Comparison of ENCODE assay signal across 8 cellular contexts in genomic region chrX:54639346-54640102, GRCh38.
DNase-seq lines count a peak whose midpoint lies in the region; ATAC-seq and TF ChIP-seq lines count a peak whose summit lies in the region.

No MANE protein-coding gene starts in this region.

- peak; percentile 96 for ATAC-seq in HG02610 (IDR thresholded peaks at IDR 0.05; ENCODE audit: unreplicated experiment)

- TF ChIP-seq CTCF in GM10248 (IDR thresholded peaks at IDR 0.05; ENCODE audit: control extremely low read depth, extremely low read depth, low read depth, missing control alignments) (peak; percentile 43), suprapubic skin (IDR thresholded peaks at IDR 0.05) (peak; percentile 42 to 48)

- CTCF ChIA-PET in GM10248 (lab: Yijun Ruan, JAX) = interaction anchor here (0.7 to 1.7 kb wide), 11 partner anchors 10 to 361 kb away, joined by 3 to 8 read pairs (median 3); partner anchors contain the start of gene APEX2

- DNase-seq in GM10248 (ENCODE audit: extremely low spot score) = peak; percentile 82
- DNase-seq in NCI-H1048 (lab: John Stamatoyannopoulos, UW) = peak; percentile 89
- DNase-seq in SK-N-MC (ENCODE audit: low read depth, low spot score) = peak; percentile 69
- peak; percentile 94 for DNase-seq in globus pallidus (ENCODE audit: low spot score)
- DNase-seq in nucleus accumbens (lab: John Stamatoyannopoulos, UW) = peak; percentile 10 to 93 (median 85)
- peak; percentile 95 to 96 for DNase-seq in suprapubic skin (ENCODE audit: low spot score in 2 of 2)

- peaks cover 13% of the 10 kb centered on the region for H3K36me3 Mint-ChIP-seq in activated naive CD4-positive, alpha-beta T cell treated with anti-CD3 and anti-CD28 coated beads, Interleukin-2, amount 50 U/mL, for 24 hours

- H3K27me3 ChIP-seq in suprapubic skin = no peaks in the 10 kb centered on the region

- WGBS in suprapubic skin = 34% methylated on average over 47 of the region's 47 CpGs

- peaks cover 7% of the 10 kb centered on the region for H3K9me3 Mint-ChIP-seq in activated naive CD4-positive, alpha-beta T cell treated with anti-CD3 and anti-CD28 coated beads, Interleukin-2, amount 50 U/mL, for 24 hours

- peak overlapping the region; percentile 99 for H3K27ac Mint-ChIP-seq in activated naive CD4-positive, alpha-beta T cell treated with anti-CD3 and anti-CD28 coated beads, Interleukin-2, amount 50 U/mL, for 24 hours

- peak in 1 of 2 donors; percentile 46 for TF ChIP-seq POLR2A in suprapubic skin (IDR thresholded peaks at IDR 0.05)

- no peaks in the 10 kb centered on the region for H3K27me3 Mint-ChIP-seq in activated naive CD4-positive, alpha-beta T cell treated with anti-CD3 and anti-CD28 coated beads, Interleukin-2, amount 50 U/mL, for 24 hours

- H3K9ac ChIP-seq in SK-N-MC (ENCODE audit: insufficient read length) = peak overlapping the region; percentile 94

- no peaks in the 10 kb centered on the region for H3K36me3 ChIP-seq in SK-N-MC (ENCODE audit: insufficient read depth, low read length)
- H3K36me3 ChIP-seq in suprapubic skin = no peaks in the 10 kb centered on the region

- peaks cover 12% of the 10 kb centered on the region for H3K4me1 Mint-ChIP-seq in activated naive CD4-positive, alpha-beta T cell treated with anti-CD3 and anti-CD28 coated beads, Interleukin-2, amount 50 U/mL, for 24 hours

- no peak for TF ChIP-seq EP300 in suprapubic skin (IDR thresholded peaks at IDR 0.05)

- peak overlapping the region; percentile 85 for H3K4me3 ChIP-seq in SK-N-MC
- peak overlapping the region; percentile 45 for H3K4me3 ChIP-seq in suprapubic skin

- peak overlapping the region; percentile 98 for H3K27ac ChIP-seq in SK-N-MC
- peak overlapping the region; percentile 88 for H3K27ac ChIP-seq in suprapubic skin

- H3K4me3 Mint-ChIP-seq in activated naive CD4-positive, alpha-beta T cell treated with anti-CD3 and anti-CD28 coated beads, Interleukin-2, amount 50 U/mL, for 24 hours = peak overlapping the region; percentile 96

- H3K9me3 ChIP-seq in SK-N-MC (ENCODE audit: low read depth, low read length) = no peaks in the 10 kb centered on the region
- H3K9me3 ChIP-seq in suprapubic skin = no peaks in the 10 kb centered on the region

- H3K4me1 ChIP-seq in suprapubic skin = peaks cover 5% of the 10 kb centered on the region

- POLR2A ChIA-PET in GM10248 (lab: Yijun Ruan, JAX) = interaction anchor here (0.7 to 0.8 kb wide), 3 partner anchors 169 to 361 kb away, joined by 3 to 4 read pairs (median 3); partner anchors contain the start of gene APEX2

Comparison
In these comparisons a context has a peak if more than half of its experiments do, and no peak if none do; other contexts are left out.
1. Peak in every context shown above with its lines: DNase-seq, ATAC-seq, H3K4me3 ChIP-seq and H3K27ac ChIP-seq.